Comparison of ENCODE assay signal across 1 cellular context in genomic region chr2:6846967-6847695, GRCh38.
TF ChIP-seq lines count a peak whose summit lies in the region.

No MANE protein-coding gene starts in this region.

TF ChIP-seq in K562, 482 proteins besides CTCF, POLR2A, EP300 and RAD21 (continued from another document and continues in another):
- TF ChIP-seq, protein P1, sequence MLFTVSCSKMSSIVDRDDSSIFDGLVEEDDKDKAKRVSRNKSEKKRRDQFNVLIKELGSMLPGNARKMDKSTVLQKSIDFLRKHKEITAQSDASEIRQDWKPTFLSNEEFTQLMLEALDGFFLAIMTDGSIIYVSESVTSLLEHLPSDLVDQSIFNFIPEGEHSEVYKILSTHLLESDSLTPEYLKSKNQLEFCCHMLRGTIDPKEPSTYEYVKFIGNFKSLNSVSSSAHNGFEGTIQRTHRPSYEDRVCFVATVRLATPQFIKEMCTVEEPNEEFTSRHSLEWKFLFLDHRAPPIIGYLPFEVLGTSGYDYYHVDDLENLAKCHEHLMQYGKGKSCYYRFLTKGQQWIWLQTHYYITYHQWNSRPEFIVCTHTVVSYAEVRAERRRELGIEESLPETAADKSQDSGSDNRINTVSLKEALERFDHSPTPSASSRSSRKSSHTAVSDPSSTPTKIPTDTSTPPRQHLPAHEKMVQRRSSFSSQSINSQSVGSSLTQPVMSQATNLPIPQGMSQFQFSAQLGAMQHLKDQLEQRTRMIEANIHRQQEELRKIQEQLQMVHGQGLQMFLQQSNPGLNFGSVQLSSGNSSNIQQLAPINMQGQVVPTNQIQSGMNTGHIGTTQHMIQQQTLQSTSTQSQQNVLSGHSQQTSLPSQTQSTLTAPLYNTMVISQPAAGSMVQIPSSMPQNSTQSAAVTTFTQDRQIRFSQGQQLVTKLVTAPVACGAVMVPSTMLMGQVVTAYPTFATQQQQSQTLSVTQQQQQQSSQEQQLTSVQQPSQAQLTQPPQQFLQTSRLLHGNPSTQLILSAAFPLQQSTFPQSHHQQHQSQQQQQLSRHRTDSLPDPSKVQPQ (CRISPR knock-in tag; IDR thresholded peaks at IDR 0.05; ENCODE audit: borderline replicate concordance): no peak
- TF ChIP-seq KDM4B (IDR thresholded peaks at IDR 0.05; ENCODE audit: borderline replicate concordance in 2 of 2, low read depth in 1 of 2) (no peak), ADNP (tag; IDR thresholded peaks at IDR 0.05) (peak; percentile 71), GABPB2 (CRISPR knock-in tag; conservative IDR thresholded peaks at IDR 0.05) (no peak), ZNF174 (CRISPR knock-in tag; IDR thresholded peaks at IDR 0.05) (no peak), RFX1 (IDR thresholded peaks at IDR 0.05) (peak; percentile 31; the same call in 1 of the 2 replicates), E2F4 (CRISPR knock-in tag; IDR thresholded peaks at IDR 0.05; ENCODE audit: low read depth) (no peak), ETV1 (tag; conservative IDR thresholded peaks at IDR 0.05; ENCODE audit: low read depth) (peak; percentile 44), ZNF436 (CRISPR knock-in tag; IDR thresholded peaks at IDR 0.05) (no peak), ZFP91 (CRISPR knock-in tag; IDR thresholded peaks at IDR 0.05) (no peak), ZNF121 (CRISPR knock-in tag; conservative IDR thresholded peaks at IDR 0.05) (no peak), ZBTB40 (IDR thresholded peaks at IDR 0.05) (no peak), ZBTB40 (CRISPR knock-in tag; IDR thresholded peaks at IDR 0.05) (no peak), ZNF668 (CRISPR knock-in tag; IDR thresholded peaks at IDR 0.05) (peak; percentile 42; the same call in 1 of the 2 replicates), MTF1 (CRISPR knock-in tag; IDR thresholded peaks at IDR 0.05; ENCODE audit: borderline replicate concordance) (no peak), SNRNP70 (optimal IDR thresholded peaks at IDR 0.05; ENCODE audit: low read depth, low read length) (no peak), ZNF785 (CRISPR knock-in tag; IDR thresholded peaks at IDR 0.05) (no peak), ZEB2 (IDR thresholded peaks at IDR 0.05) (peak; percentile 64; the same call in 1 of the 2 replicates), RAD51 (IDR thresholded peaks at IDR 0.05; ENCODE audit: borderline replicate concordance, low read depth) (peak; percentile 27; the same call in 1 of the 2 replicates), ZNF699 (CRISPR knock-in tag; IDR thresholded peaks at IDR 0.05; ENCODE audit: insufficient replicate concordance) (no peak), POLR3G (IDR thresholded peaks at IDR 0.05; ENCODE audit: extremely low read depth, insufficient read length, insufficient replicate concordance) (no peak), NFYB (IDR thresholded peaks at IDR 0.05; ENCODE audit: extremely low read depth, insufficient read length) (peak; percentile 69), SMC3 (conservative IDR thresholded peaks at IDR 0.05; ENCODE audit: insufficient read depth, low read depth, low read length) (no peak), MBD2 (IDR thresholded peaks at IDR 0.05; ENCODE audit: borderline replicate concordance, low read depth) (peak; percentile 79), MLX (CRISPR knock-in tag; conservative IDR thresholded peaks at IDR 0.05) (no peak), HDAC1 (IDR thresholded peaks at IDR 0.05) (peak; percentile 60 to 63; a peak in 3 of 4 replicates), PHTF2 (CRISPR knock-in tag; IDR thresholded peaks at IDR 0.05) (no peak), ZNF232 (CRISPR knock-in tag; IDR thresholded peaks at IDR 0.05) (no peak), ZKSCAN3 (CRISPR knock-in tag; IDR thresholded peaks at IDR 0.05) (no peak)
- TF ChIP-seq, protein P2, sequence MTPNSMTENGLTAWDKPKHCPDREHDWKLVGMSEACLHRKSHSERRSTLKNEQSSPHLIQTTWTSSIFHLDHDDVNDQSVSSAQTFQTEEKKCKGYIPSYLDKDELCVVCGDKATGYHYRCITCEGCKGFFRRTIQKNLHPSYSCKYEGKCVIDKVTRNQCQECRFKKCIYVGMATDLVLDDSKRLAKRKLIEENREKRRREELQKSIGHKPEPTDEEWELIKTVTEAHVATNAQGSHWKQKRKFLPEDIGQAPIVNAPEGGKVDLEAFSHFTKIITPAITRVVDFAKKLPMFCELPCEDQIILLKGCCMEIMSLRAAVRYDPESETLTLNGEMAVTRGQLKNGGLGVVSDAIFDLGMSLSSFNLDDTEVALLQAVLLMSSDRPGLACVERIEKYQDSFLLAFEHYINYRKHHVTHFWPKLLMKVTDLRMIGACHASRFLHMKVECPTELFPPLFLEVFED (CRISPR knock-in tag; conservative IDR thresholded peaks at IDR 0.05): peak; percentile 76; the same call in 1 of the 2 replicates
- TF ChIP-seq, protein P3, sequence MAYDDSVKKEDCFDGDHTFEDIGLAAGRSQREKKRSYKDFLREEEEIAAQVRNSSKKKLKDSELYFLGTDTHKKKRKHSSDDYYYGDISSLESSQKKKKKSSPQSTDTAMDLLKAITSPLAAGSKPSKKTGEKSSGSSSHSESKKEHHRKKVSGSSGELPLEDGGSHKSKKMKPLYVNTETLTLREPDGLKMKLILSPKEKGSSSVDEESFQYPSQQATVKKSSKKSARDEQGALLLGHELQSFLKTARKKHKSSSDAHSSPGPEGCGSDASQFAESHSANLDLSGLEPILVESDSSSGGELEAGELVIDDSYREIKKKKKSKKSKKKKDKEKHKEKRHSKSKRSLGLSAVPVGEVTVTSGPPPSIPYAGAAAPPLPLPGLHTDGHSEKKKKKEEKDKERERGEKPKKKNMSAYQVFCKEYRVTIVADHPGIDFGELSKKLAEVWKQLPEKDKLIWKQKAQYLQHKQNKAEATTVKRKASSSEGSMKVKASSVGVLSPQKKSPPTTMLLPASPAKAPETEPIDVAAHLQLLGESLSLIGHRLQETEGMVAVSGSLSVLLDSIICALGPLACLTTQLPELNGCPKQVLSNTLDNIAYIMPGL (CRISPR knock-in tag; IDR thresholded peaks at IDR 0.05): no peak
- TF ChIP-seq, protein P4, sequence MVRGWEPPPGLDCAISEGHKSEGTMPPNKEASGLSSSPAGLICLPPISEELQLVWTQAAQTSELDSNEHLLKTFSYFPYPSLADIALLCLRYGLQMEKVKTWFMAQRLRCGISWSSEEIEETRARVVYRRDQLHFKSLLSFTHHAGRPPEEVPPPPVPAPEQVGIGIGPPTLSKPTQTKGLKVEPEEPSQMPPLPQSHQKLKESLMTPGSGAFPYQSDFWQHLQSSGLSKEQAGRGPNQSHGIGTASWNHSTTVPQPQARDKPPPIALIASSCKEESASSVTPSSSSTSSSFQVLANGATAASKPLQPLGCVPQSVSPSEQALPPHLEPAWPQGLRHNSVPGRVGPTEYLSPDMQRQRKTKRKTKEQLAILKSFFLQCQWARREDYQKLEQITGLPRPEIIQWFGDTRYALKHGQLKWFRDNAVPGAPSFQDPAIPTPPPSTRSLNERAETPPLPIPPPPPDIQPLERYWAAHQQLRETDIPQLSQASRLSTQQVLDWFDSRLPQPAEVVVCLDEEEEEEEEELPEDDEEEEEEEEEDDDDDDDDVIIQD (CRISPR knock-in tag; IDR thresholded peaks at IDR 0.05): no peak
- TF ChIP-seq, protein P5, sequence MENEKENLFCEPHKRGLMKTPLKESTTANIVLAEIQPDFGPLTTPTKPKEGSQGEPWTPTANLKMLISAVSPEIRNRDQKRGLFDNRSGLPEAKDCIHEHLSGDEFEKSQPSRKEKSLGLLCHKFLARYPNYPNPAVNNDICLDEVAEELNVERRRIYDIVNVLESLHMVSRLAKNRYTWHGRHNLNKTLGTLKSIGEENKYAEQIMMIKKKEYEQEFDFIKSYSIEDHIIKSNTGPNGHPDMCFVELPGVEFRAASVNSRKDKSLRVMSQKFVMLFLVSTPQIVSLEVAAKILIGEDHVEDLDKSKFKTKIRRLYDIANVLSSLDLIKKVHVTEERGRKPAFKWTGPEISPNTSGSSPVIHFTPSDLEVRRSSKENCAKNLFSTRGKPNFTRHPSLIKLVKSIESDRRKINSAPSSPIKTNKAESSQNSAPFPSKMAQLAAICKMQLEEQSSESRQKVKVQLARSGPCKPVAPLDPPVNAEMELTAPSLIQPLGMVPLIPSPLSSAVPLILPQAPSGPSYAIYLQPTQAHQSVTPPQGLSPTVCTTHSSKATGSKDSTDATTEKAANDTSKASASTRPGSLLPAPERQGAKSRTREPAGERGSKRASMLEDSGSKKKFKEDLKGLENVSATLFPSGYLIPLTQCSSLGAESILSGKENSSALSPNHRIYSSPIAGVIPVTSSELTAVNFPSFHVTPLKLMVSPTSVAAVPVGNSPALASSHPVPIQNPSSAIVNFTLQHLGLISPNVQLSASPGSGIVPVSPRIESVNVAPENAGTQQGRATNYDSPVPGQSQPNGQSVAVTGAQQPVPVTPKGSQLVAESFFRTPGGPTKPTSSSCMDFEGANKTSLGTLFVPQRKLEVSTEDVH (IDR thresholded peaks at IDR 0.05; ENCODE audit: low read depth, partially characterized antibody): no peak
